ENCODE assay signal across 10 cellular contexts in the genomic region with DNA sequence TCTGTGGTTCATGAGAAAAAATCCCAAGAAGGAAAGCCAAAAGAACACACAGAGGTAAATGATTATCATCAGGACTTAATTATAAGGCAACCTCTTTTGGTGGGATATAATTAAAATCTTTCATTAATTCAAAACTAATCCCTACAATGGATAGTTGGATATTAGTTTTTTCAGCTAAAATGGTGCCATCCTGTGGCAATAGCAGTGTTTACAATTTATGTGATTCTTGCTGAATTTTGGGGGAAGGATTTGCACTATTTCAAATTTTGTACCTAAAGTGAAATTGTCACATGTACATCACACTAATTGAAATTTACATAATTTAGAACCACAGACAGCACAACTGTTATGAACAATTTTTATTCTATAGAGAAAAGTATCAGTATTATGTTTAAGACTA.
DNase-seq lines count a peak whose midpoint lies in the region; ATAC-seq and TF ChIP-seq lines count a peak whose summit lies in the region.
"Had no signal": no experiment of that assay in that cellular context is flagged by ENCODE, and none has a peak within 500 bp of the region (broad histone marks: within the 10 kb centered on the region; RNA-seq: fewer than 3 reads in every experiment).

No MANE protein-coding gene starts in this region.

- H4K20me1 ChIP-seq in MM.1S (ENCODE audit: insufficient read depth, low read length) = no peaks in the 10 kb centered on the region

- H3K4me2 ChIP-seq in MM.1S (ENCODE audit: low read depth, low read length) = no peak overlapping the region

- H3K36me3 Mint-ChIP-seq in osteocyte (ENCODE audit: unreplicated experiment) = peaks cover 19% of the 10 kb centered on the region
- H3K36me3 Mint-ChIP-seq in effector memory CD8-positive, alpha-beta T cell (ENCODE audit: insufficient read depth) = peaks cover 33% of the 10 kb centered on the region

- H3K4me1 Mint-ChIP-seq in osteocyte (ENCODE audit: unreplicated experiment) = no peaks in the 10 kb centered on the region
- H3K4me1 Mint-ChIP-seq in effector memory CD8-positive, alpha-beta T cell (ENCODE audit: low read depth in 2 of 2) = peaks cover 7 to 8% of the 10 kb centered on the region in 2 donors

- H3K27me3 Mint-ChIP-seq in osteocyte (ENCODE audit: unreplicated experiment) = no peaks in the 10 kb centered on the region
- H3K27me3 Mint-ChIP-seq in effector memory CD8-positive, alpha-beta T cell = no peaks in the 10 kb centered on the region

- H3K9ac ChIP-seq in MM.1S (ENCODE audit: low read length) = no peak overlapping the region

- H2AFZ ChIP-seq in MM.1S (ENCODE audit: low read length) = no peak overlapping the region

- H3K4me1 ChIP-seq in MM.1S (ENCODE audit: low read length) = no peaks in the 10 kb centered on the region

- no peaks in the 10 kb centered on the region for H3K9me2 ChIP-seq in MM.1S (replicated peaks; ENCODE audit: insufficient read depth, low read length)

- no peak overlapping the region for H3K4me3 Mint-ChIP-seq in osteocyte (ENCODE audit: unreplicated experiment)
- no peak overlapping the region for H3K4me3 Mint-ChIP-seq in effector memory CD8-positive, alpha-beta T cell

- DNase-seq in ELR (ENCODE audit: low read depth) (peak; percentile 25), MM.1S (no peak), epithelial cell of esophagus (ENCODE audit: low read depth) (no peak), osteocyte (ENCODE audit: extremely low spot score, unreplicated experiment) (no peak), ecto neural progenitor cell (ENCODE audit: low spot score) (no peak)
- DNase-seq in effector memory CD8-positive, alpha-beta T cell = no peak
- DNase-seq: NCI-H2029, posterior cingulate gyrus had no signal

- H3K79me2 ChIP-seq in MM.1S (ENCODE audit: low read length) = no peaks in the 10 kb centered on the region

- no peak for ATAC-seq in GM21423 (IDR thresholded peaks at IDR 0.05; ENCODE audit: unreplicated experiment)
- no peak for ATAC-seq in effector memory CD8-positive, alpha-beta T cell (replicated peaks)

- no peaks in the 10 kb centered on the region for H3K9me3 Mint-ChIP-seq in osteocyte (ENCODE audit: unreplicated experiment)
- H3K9me3 Mint-ChIP-seq in effector memory CD8-positive, alpha-beta T cell = no peaks in the 10 kb centered on the region

- H3K9me3 ChIP-seq in MM.1S (replicated peaks; ENCODE audit: insufficient read depth, low read length) = no peaks in the 10 kb centered on the region

- H3K27ac ChIP-seq in MM.1S (ENCODE audit: low read length) = no peak overlapping the region
- H3K27ac ChIP-seq: HL-60 had no signal

- TF ChIP-seq CTCF in MM.1S (IDR thresholded peaks at IDR 0.05; ENCODE audit: low read length) (peak; percentile 30), epithelial cell of esophagus (IDR thresholded peaks at IDR 0.05; ENCODE audit: insufficient read depth, low read depth, low read length, missing control alignments) (peak; percentile 29), osteocyte (IDR thresholded peaks at IDR 0.05) (peak; percentile 56)

- H3F3A ChIP-seq in MM.1S (ENCODE audit: insufficient read depth, low read length) = no peaks in the 10 kb centered on the region

- H3K4me3 ChIP-seq in MM.1S (ENCODE audit: low read length) = no peak overlapping the region
- H3K4me3 ChIP-seq in epithelial cell of esophagus (ENCODE audit: low read length) = no peak overlapping the region

- H3K27ac Mint-ChIP-seq in osteocyte (ENCODE audit: unreplicated experiment) = no peak overlapping the region
- peak overlapping the region in 1 of 2 donors; percentile 84 for H3K27ac Mint-ChIP-seq in effector memory CD8-positive, alpha-beta T cell

- H3K36me3 ChIP-seq in MM.1S (replicated peaks; ENCODE audit: insufficient read depth, low read length) = no peaks in the 10 kb centered on the region

- H3K27me3 ChIP-seq in MM.1S (replicated peaks; ENCODE audit: insufficient read depth, low read length) = no peaks in the 10 kb centered on the region
